ENCODE assay signal across 10 cellular contexts in genomic region chr19:47020992-47021496, GRCh38. TPM values are rescaled to one million over a fixed set of nuclear protein-coding genes. Genes with fewer than 3 reads are reported as not detected.
DNase-seq lines count a peak whose midpoint lies in the region; ATAC-seq, FAIRE-seq and TF ChIP-seq lines count a peak whose summit lies in the region.
"Had no signal": no experiment of that assay in that cellular context is flagged by ENCODE, and none has a peak within 500 bp of the region (broad histone marks: within the 10 kb centered on the region; RNA-seq: fewer than 3 reads in every experiment).

No MANE protein-coding gene starts in this region.

- H3K9ac ChIP-seq in HepG2 (ENCODE audit: insufficient read depth, low read depth, low read length): no peak overlapping the region

- WGBS in HepG2 (ENCODE audit: low lambda C conversion rate): 64% methylated on average over 10 of the region's 37 CpGs
- 1% methylated on average over 33 to 37 of the region's 37 CpGs for WGBS in aorta, 2 donors

- no peak for TF ChIP-seq EP300 in HepG2 (IDR thresholded peaks at IDR 0.05; ENCODE audit: low read depth in 2 of 2, low read length in 2 of 2)
- no peak for TF ChIP-seq EP300 in HepG2 (CRISPR knock-in tag; IDR thresholded peaks at IDR 0.05; ENCODE audit: borderline replicate concordance)

- POLR2A ChIA-PET in AG04449 (lab: Yijun Ruan, JAX) (no interaction called here), HEK293 (lab: Yijun Ruan, JAX) (interaction anchor here (0.8 kb wide), 1 partner anchor 92 kb away, joined by 3 read pairs; the partner anchor contains the start of gene ZC3H4), HepG2 (lab: Yijun Ruan, JAX) (no interaction called here)

- H3K4me2 ChIP-seq in HepG2 (ENCODE audit: low read depth, low read length): peak overlapping the region; percentile 90

- H3K36me3 ChIP-seq in HEK293 (ENCODE audit: control insufficient read depth in 2 of 2, insufficient read depth in 1 of 2, low read length in 2 of 2) (no peaks in the 10 kb centered on the region), HepG2 (replicated peaks in 1 of 2; ENCODE audit: control insufficient read depth in 1 of 2, insufficient read depth in 2 of 2, low read length in 2 of 2) (no peaks in the 10 kb centered on the region), aorta (ENCODE audit: control insufficient read depth in 1 of 2, insufficient read depth in 2 of 2, low read length in 1 of 2) (no peaks in the 10 kb centered on the region)

- peaks cover 0 to 5% (median under 1%) of the 10 kb centered on the region in 5 experiments for H3K9me3 Mint-ChIP-seq in brain

- intact Hi-C loops in HepG2 (cut with micrococcal nuclease; ENCODE audit: unreplicated experiment): no loop called here
- intact Hi-C loops in aorta (cut with DNase I): no loop called here

- no peak overlapping the region for H2AFZ ChIP-seq in HepG2 (ENCODE audit: low read length)

- TF ChIP-seq POLR2A in HepG2 (IDR thresholded peaks at IDR 0.05; ENCODE audit: insufficient read depth in 1 of 2, low read depth in 2 of 2, low read length in 2 of 2): no peak

- DNase-seq in AG04449 (ENCODE audit: low read depth, low spot score): no peak
- DNase-seq in HepG2 (ENCODE audit: low spot score): no peak
- no peak for DNase-seq in NCI-H510A (lab: John Stamatoyannopoulos, UW)
- DNase-seq in stimulated activated CD4-positive, alpha-beta T cell treated with anti-CD3 and anti-CD28 coated beads, Interleukin-4, amount 100 ng/mL, for 24 hours: no peak
- DNase-seq in aorta: no peak
- no peak for DNase-seq in NCI-H524 treated with DMSO at 0.1 percent for 48 hours (lab: John Stamatoyannopoulos, UW)

- H3K27me3 ChIP-seq in HepG2 (ENCODE audit: control insufficient read depth in 1 of 2, insufficient read depth in 2 of 2, low read length in 2 of 2) (peaks cover 1 to 11% of the 10 kb centered on the region in 2 experiments; a peak in 1 of 5 replicates), aorta (ENCODE audit: control insufficient read depth in 1 of 2, insufficient read depth in 2 of 2, low read length in 1 of 2) (no peaks in the 10 kb centered on the region)

- TF ChIP-seq CTCF in AG04449 (IDR thresholded peaks at IDR 0.05; ENCODE audit: insufficient read depth, low read length, missing control alignments): no peak
- TF ChIP-seq CTCF in HEK293 (tag by site-specific recombination; IDR thresholded peaks at IDR 0.05): no peak
- TF ChIP-seq CTCF in brain (conservative IDR thresholded peaks at IDR 0.05): no peak
- no peak for TF ChIP-seq CTCF in HepG2 (CRISPR knock-in tag; IDR thresholded peaks at IDR 0.05)

- no peak overlapping the region for H3K27ac Mint-ChIP-seq in brain

- H3K9me3 ChIP-seq in HEK293 (ENCODE audit: control insufficient read depth, insufficient read depth, low read depth, low read length) (no peaks in the 10 kb centered on the region), HepG2 (ENCODE audit: low read length) (no peaks in the 10 kb centered on the region), aorta (ENCODE audit: control insufficient read depth, low read length) (no peaks in the 10 kb centered on the region)

- TF ChIP-seq RAD21 in HepG2 (CRISPR knock-in tag; IDR thresholded peaks at IDR 0.05): no peak

- no peak for FAIRE-seq in HepG2 (lab: Jason Lieb, UNC)
- FAIRE-seq: G401.6 had no signal

- in situ Hi-C loops in HepG2 (cut with HindIII; ENCODE audit: extremely low pct_ligation_motif_present, low pct_unique_long_range_greater_than_20kb): loop anchor here (10.0 kb wide), 1 partner anchor 104 kb away; no protein-coding TSS in a partner anchor

- no peaks in the 10 kb centered on the region for H4K20me1 ChIP-seq in HepG2 (ENCODE audit: insufficient read depth, low read length)

- H3K4me1 Mint-ChIP-seq in brain: peaks cover 20% of the 10 kb centered on the region

- H3K27ac ChIP-seq in HEK293 (ENCODE audit: extremely low read depth, low read depth, low read length): no peak overlapping the region
- no peak overlapping the region for H3K27ac ChIP-seq in HepG2 (ENCODE audit: extremely low read length, insufficient read depth, low read length)
- H3K27ac ChIP-seq in aorta (ENCODE audit: low read depth in 1 of 2, low read length in 2 of 2): no peak overlapping the region

- H3K4me3 Mint-ChIP-seq in brain: peak overlapping the region; percentile 73 to 86 (median 79)

- CTCF ChIA-PET in AG04449 (lab: Yijun Ruan, JAX) (interaction anchor here (0.8 to 2.2 kb wide), 6 partner anchors 9 to 165 kb away, joined by 3 to 7 read pairs (median 4); no protein-coding TSS in a partner anchor), HEK293 (lab: Yijun Ruan, JAX) (interaction anchor here (0.5 to 3.7 kb wide), 2 partner anchors 8 to 134 kb away, joined by 3 to 43 read pairs; no protein-coding TSS in a partner anchor), HepG2 (lab: Yijun Ruan, JAX; ENCODE audit: low intra/inter-chr PET ratio, low total read pairs) (no interaction called here)

- H3K79me2 ChIP-seq in HepG2 (ENCODE audit: insufficient read depth, low read length): no peaks in the 10 kb centered on the region

- H3K27me3 Mint-ChIP-seq in brain: peaks cover 85% of the 10 kb centered on the region

- H3K4me1 ChIP-seq in HEK293 (ENCODE audit: control insufficient read depth, insufficient read depth, low read length) (peaks cover 18% of the 10 kb centered on the region), HepG2 (ENCODE audit: insufficient read depth, low read length) (peaks cover 24% of the 10 kb centered on the region), aorta (ENCODE audit: control insufficient read depth in 1 of 2, insufficient read depth in 2 of 2, low read length in 2 of 2) (no peaks in the 10 kb centered on the region)

- BruUV-seq in HepG2 (replicated peaks; lab: Mats Ljungman, UMichigan): no TSS peak

- ATAC-seq in HepG2 (no peak), aorta (ENCODE audit: low FRiP score) (no peak)

- H3K4me3 ChIP-seq in AG04449 (ENCODE audit: low read depth, low read length): peak overlapping the region; percentile 52
- peak overlapping the region; percentile 31 for H3K4me3 ChIP-seq in HEK293 (ENCODE audit: low read depth, low read length)
- H3K4me3 ChIP-seq in HepG2 (replicated peaks in 1 of 3; ENCODE audit: insufficient read depth in 1 of 3, low read depth in 2 of 3, low read length in 3 of 3): peak overlapping the region; percentile 52 to 77 (median 54); a peak in 4 of 6 replicates
- peak overlapping the region in 1 of 2 donors; percentile 22 for H3K4me3 ChIP-seq in aorta (ENCODE audit: low read length in 2 of 2)
- H3K4me3 ChIP-seq: lung had no signal

- no peaks in the 10 kb centered on the region for H3K36me3 Mint-ChIP-seq in brain

RNA-seq across cellular contexts. Expression of gene NPAS1, which starts 1.4 kb away (rescaled TPM):
- 6.0 TPM for polyA plus RNA-seq in brain (ENCODE audit: insufficient read depth, low read depth, low replicate concordance)
- 0.29 and 0.35 TPM in 2 replicates for total RNA-seq in HepG2 (2016; rRNA removed; fragmentation: Illumina TruSeq; extraction: Trizol)
- total RNA-seq in HepG2 (2016; cell fraction: cytosol; rRNA removed; fragmentation: Illumina TruSeq; extraction: Trizol; ENCODE audit: low read depth): 0.26 and 0.51 TPM in 2 replicates
- total RNA-seq in HepG2 (2016; cell fraction: insoluble cytoplasmic fraction; rRNA removed; fragmentation: Illumina TruSeq; extraction: Trizol): 0.16 and 0.30 TPM in 2 replicates
- total RNA-seq in HepG2 (2016; cell fraction: membrane; rRNA removed; fragmentation: Illumina TruSeq; extraction: Trizol): 0.59 and 0.76 TPM in 2 replicates
- total RNA-seq in HepG2 (2016; cell fraction: nucleus; rRNA removed; fragmentation: Illumina TruSeq; extraction: Trizol): not detected in 2 replicates
- polyA plus RNA-seq in HepG2 (2011; rRNA removed): 2.9 and 3.9 TPM in 2 replicates
- 2.3 and 4.0 TPM in 2 replicates for polyA plus RNA-seq in HepG2 (2011; cell fraction: cytosol; rRNA removed)
- 13.1 and 15.5 TPM in 2 replicates for polyA plus RNA-seq in HepG2 (2011; cell fraction: nucleus; rRNA removed)
- polyA plus RNA-seq in HepG2 (2012): 1.2 and 2.2 TPM in 2 replicates
- 0.76 and 1.1 TPM in 2 replicates for polyA plus RNA-seq in HepG2 (2016; cell fraction: cytosol; fragmentation: Illumina TruSeq; extraction: Trizol; ENCODE audit: low read depth)
- polyA plus RNA-seq in HepG2 (2016; cell fraction: insoluble cytoplasmic fraction; fragmentation: Illumina TruSeq; extraction: Trizol; ENCODE audit: low read depth): 0.19 and 0.53 TPM in 2 replicates
- polyA plus RNA-seq in HepG2 (2016; cell fraction: membrane; fragmentation: Illumina TruSeq; extraction: Trizol; ENCODE audit: low read depth): 0.69 and 1.1 TPM in 2 replicates
- polyA plus RNA-seq in HepG2 (2016; cell fraction: nucleus; fragmentation: Illumina TruSeq; extraction: Trizol; ENCODE audit: insufficient read depth, low read depth): 1.2 TPM in 1 of 2 replicates, not detected in the other
- 0.70 and 4.4 TPM in 2 replicates for polyA minus RNA-seq in HepG2 (2011; rRNA and poly(A)+ RNA removed; ENCODE audit: low replicate concordance)
- 1.1 and 2.8 TPM in 2 replicates for polyA minus RNA-seq in HepG2 (2011; cell fraction: cytosol; rRNA and poly(A)+ RNA removed)
- 0.99 and 1.8 TPM in 2 replicates for polyA minus RNA-seq in HepG2 (2011; cell fraction: nucleus; rRNA and poly(A)+ RNA removed)
- total RNA-seq in aorta: 1 to 10 TPM; 1.0 to 9.8 TPM
- 10 to 100 TPM in 1 of 2 donors, 1 to 10 TPM in 1; 2.3 to 11.1 TPM for polyA plus RNA-seq in aorta

RNA-seq across cellular contexts. Expression of gene TMEM160, which starts 27.4 kb away (rescaled TPM):
- polyA plus RNA-seq in brain (ENCODE audit: insufficient read depth, low read depth, low replicate concordance) (53.6 TPM), HepG2 (2011; rRNA removed) (5.2 and 7.0 TPM in 2 replicates), aorta (10 to 100 TPM in 1 of 2 donors, 1 to 10 TPM in 1; 2.5 to 17.8 TPM)
- total RNA-seq in HepG2 (2016; rRNA removed; fragmentation: Illumina TruSeq; extraction: Trizol) (18.0 and 26.7 TPM in 2 replicates), aorta (10 to 100 TPM; 20.6 to 25.6 TPM)
- total RNA-seq in HepG2 (2016; cell fraction: cytosol; rRNA removed; fragmentation: Illumina TruSeq; extraction: Trizol; ENCODE audit: low read depth): 44.8 and 45.5 TPM in 2 replicates
- total RNA-seq in HepG2 (2016; cell fraction: insoluble cytoplasmic fraction; rRNA removed; fragmentation: Illumina TruSeq; extraction: Trizol): 18.4 and 20.4 TPM in 2 replicates
- total RNA-seq in HepG2 (2016; cell fraction: membrane; rRNA removed; fragmentation: Illumina TruSeq; extraction: Trizol): 36.3 and 50.1 TPM in 2 replicates
- total RNA-seq in HepG2 (2016; cell fraction: nucleus; rRNA removed; fragmentation: Illumina TruSeq; extraction: Trizol): 6.1 and 8.2 TPM in 2 replicates
- polyA plus RNA-seq in HepG2 (2011; cell fraction: cytosol; rRNA removed): 9.2 and 27.5 TPM in 2 replicates
- polyA plus RNA-seq in HepG2 (2011; cell fraction: nucleus; rRNA removed): 8.8 and 9.4 TPM in 2 replicates
- 2.5 and 4.4 TPM in 2 replicates for polyA plus RNA-seq in HepG2 (2012)
- 46.7 and 50.4 TPM in 2 replicates for polyA plus RNA-seq in HepG2 (2016; cell fraction: cytosol; fragmentation: Illumina TruSeq; extraction: Trizol; ENCODE audit: low read depth)
- 13.9 and 21.8 TPM in 2 replicates for polyA plus RNA-seq in HepG2 (2016; cell fraction: insoluble cytoplasmic fraction; fragmentation: Illumina TruSeq; extraction: Trizol; ENCODE audit: low read depth)
- 29.2 and 30.8 TPM in 2 replicates for polyA plus RNA-seq in HepG2 (2016; cell fraction: membrane; fragmentation: Illumina TruSeq; extraction: Trizol; ENCODE audit: low read depth)
- polyA plus RNA-seq in HepG2 (2016; cell fraction: nucleus; fragmentation: Illumina TruSeq; extraction: Trizol; ENCODE audit: insufficient read depth, low read depth): 13.4 and 18.2 TPM in 2 replicates
- polyA minus RNA-seq in HepG2 (2011; rRNA and poly(A)+ RNA removed; ENCODE audit: low replicate concordance): 9.5 and 9.9 TPM in 2 replicates
- polyA minus RNA-seq in HepG2 (2011; cell fraction: cytosol; rRNA and poly(A)+ RNA removed): 3.5 and 4.8 TPM in 2 replicates
- 1.1 and 2.2 TPM in 2 replicates for polyA minus RNA-seq in HepG2 (2011; cell fraction: nucleus; rRNA and poly(A)+ RNA removed)
